30 cellular contexts compared by ENCODE assay signal in the genomic region with DNA sequence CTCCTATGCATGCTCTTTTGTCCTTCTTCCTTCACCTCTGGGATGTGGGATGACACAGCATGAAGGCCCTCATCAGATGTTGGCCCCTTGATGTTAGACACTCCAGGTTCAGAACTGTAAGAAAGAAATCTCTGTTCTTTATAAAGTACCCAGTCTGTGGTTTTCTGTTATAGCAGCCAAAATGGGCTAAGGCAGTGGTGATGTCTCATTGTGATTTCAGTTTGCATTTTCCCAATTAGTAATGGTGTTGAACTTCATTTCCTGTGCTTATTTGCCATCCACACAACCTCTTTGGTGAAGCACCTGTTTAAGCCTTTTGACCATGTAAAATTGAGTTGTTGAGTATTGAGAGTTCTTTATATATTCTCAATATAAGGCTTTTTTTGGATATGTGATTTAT.
"Had no signal": no experiment of that assay in that cellular context is flagged by ENCODE, and none has a peak within 500 bp of the region (broad histone marks: within the 10 kb centered on the region; RNA-seq: fewer than 3 reads in every experiment).

No MANE protein-coding gene starts in this region.

- H3K27me3 ChIP-seq: brain microvascular endothelial cell had no signal

- DNase-seq: activated B cell treated with CpG ODN at 0.5 μM for 24 hours; activated CD4-positive, alpha-beta T cell treated with anti-CD3 and anti-CD28 coated beads for 48 hours; activated CD4-positive, alpha-beta T cell treated with anti-CD3 and anti-CD28 coated beads, Interleukin-2, amount 50 U/mL, for 1 hour; activated CD4-positive, alpha-beta T cell treated with anti-CD3 and anti-CD28 coated beads, Interleukin-2, amount 50 U/mL, for 48 hours; activated CD8-positive, alpha-beta memory T cell treated with anti-CD3 and anti-CD28 coated beads for 24 hours; activated CD8-positive, alpha-beta T cell treated with anti-CD3 and anti-CD28 coated beads for 36 hours; activated effector memory CD4-positive, alpha-beta T cell treated with anti-CD3 and anti-CD28 coated beads, Interleukin-2, amount 50 U/mL, for 16 hours; activated naive CD4-positive, alpha-beta T cell treated with anti-CD3 and anti-CD28 coated beads for 36 hours; activated naive CD8-positive, alpha-beta T cell treated with anti-CD3 and anti-CD28 coated beads for 36 hours; activated T-cell treated with anti-CD3 and anti-CD28 coated beads, Interleukin-2, amount 50 U/mL, for 4 hours; brain microvascular endothelial cell; dorsolateral prefrontal cortex; effector memory CD4-positive, alpha-beta T cell; endodermal cell; foreskin fibroblast; head of caudate nucleus; hippocampal formation; T1000; WERI-Rb-1 had no signal

- H3K4me3 ChIP-seq: coronary artery, dorsolateral prefrontal cortex had no signal

- H3K36me3 ChIP-seq: brain microvascular endothelial cell, WERI-Rb-1 had no signal

- H3K27ac ChIP-seq: brain microvascular endothelial cell, coronary artery, dorsolateral prefrontal cortex, WERI-Rb-1 had no signal

- H3K27ac Mint-ChIP-seq: activated B cell treated with CpG ODN at 0.5 μM for 24 hours; activated CD8-positive, alpha-beta T cell treated with anti-CD3 and anti-CD28 coated beads for 36 hours; activated naive CD4-positive, alpha-beta T cell treated with anti-CD3 and anti-CD28 coated beads for 36 hours; activated naive CD4-positive, alpha-beta T cell treated with anti-CD3 and anti-CD28 coated beads, Interleukin-2, amount 50 U/mL, for 24 hours; activated naive CD8-positive, alpha-beta T cell treated with anti-CD3 and anti-CD28 coated beads for 36 hours; activated T-helper 2 cell treated with anti-CD3 and anti-CD28 coated beads, Interferon-gamma antibody, Interleukin-2, Interleukin-4, amounts not matched to agents 10 μg/mL and 5 μg/mL and 100 μg/mL, durations not matched to agents 14 hours and 24 hours and 36 hours; dendritic cell treated with granulocyte-macrophage colony-stimulating factor and Interleukin-4, amounts not matched to agents 40 ng/mL and 50 ng/mL, for 4 days; endodermal cell; T-helper 2 cell treated with Interferon-gamma antibody and Interleukin-4, amounts not matched to agents 5 μg/mL and 100 μg/mL, for 36 hours had no signal

- FAIRE-seq: astrocyte, bronchial epithelial cell, frontal cortex had no signal

- H3K4me1 Mint-ChIP-seq: activated naive CD4-positive, alpha-beta T cell treated with anti-CD3 and anti-CD28 coated beads, Interleukin-2, amount 50 U/mL, for 24 hours; activated naive CD8-positive, alpha-beta T cell treated with anti-CD3 and anti-CD28 coated beads for 36 hours; central memory CD8-positive, alpha-beta T cell; endodermal cell had no signal

- H3K4me3 Mint-ChIP-seq: activated B cell treated with CpG ODN at 0.5 μM for 24 hours; activated CD8-positive, alpha-beta T cell treated with anti-CD3 and anti-CD28 coated beads for 36 hours; activated naive CD4-positive, alpha-beta T cell treated with anti-CD3 and anti-CD28 coated beads for 36 hours; activated naive CD4-positive, alpha-beta T cell treated with anti-CD3 and anti-CD28 coated beads, Interleukin-2, amount 50 U/mL, for 24 hours; activated naive CD8-positive, alpha-beta T cell treated with anti-CD3 and anti-CD28 coated beads for 36 hours; activated T-cell treated with anti-CD3 and anti-CD28 coated beads, Interleukin-2, amount 50 U/mL, for 4 hours; central memory CD8-positive, alpha-beta T cell; dendritic cell treated with granulocyte-macrophage colony-stimulating factor and Interleukin-4, amounts not matched to agents 40 ng/mL and 50 ng/mL, for 4 days; endodermal cell; T-helper 2 cell treated with Interferon-gamma antibody and Interleukin-4, amounts not matched to agents 5 μg/mL and 100 μg/mL, for 36 hours had no signal

- ATAC-seq: activated CD4-positive, CD25-positive, alpha-beta regulatory T cell treated with anti-CD3 and anti-CD28 coated beads, Interleukin-2, amount 50 U/mL, for 24 hours; activated CD8-positive, alpha-beta T cell treated with anti-CD3 and anti-CD28 coated beads for 36 hours; activated T-cell treated with anti-CD3 and anti-CD28 coated beads, Interleukin-2, amount 50 U/mL, for 4 hours; esophagus mucosa had no signal

- H3K27me3 Mint-ChIP-seq: activated B cell treated with CpG ODN at 0.5 μM for 24 hours had no signal

- H3K9me3 Mint-ChIP-seq: activated T-helper 2 cell treated with anti-CD3 and anti-CD28 coated beads, Interferon-gamma antibody, Interleukin-2, Interleukin-4, amounts not matched to agents 10 μg/mL and 5 μg/mL and 100 μg/mL, durations not matched to agents 14 hours and 24 hours and 36 hours; central memory CD8-positive, alpha-beta T cell had no signal
